34 cellular contexts compared by ENCODE assay signal in the genomic region with DNA sequence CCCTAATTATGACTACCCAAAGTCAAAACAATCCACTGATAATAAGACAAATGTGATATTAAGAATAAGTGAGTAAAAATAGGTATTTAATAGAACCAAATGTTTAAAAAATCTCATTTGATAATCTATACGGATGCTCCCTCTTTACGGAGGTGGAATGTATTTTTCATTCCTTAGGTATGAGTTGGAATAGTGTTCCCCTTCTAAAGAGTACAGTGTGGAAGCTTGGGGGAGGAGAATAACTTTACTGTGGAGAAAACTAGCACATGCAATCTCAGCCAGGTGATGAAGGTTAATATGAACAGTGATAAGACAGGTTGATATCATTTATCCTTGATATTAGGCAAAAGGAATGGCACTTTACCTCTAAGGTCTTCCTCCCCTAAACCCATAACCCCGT.
"Had no signal": no experiment of that assay in that cellular context is flagged by ENCODE, and none has a peak within 500 bp of the region (broad histone marks: within the 10 kb centered on the region; RNA-seq: fewer than 3 reads in every experiment).

No MANE protein-coding gene starts in this region.

- H3K9me3 ChIP-seq: breast epithelium, colonic mucosa, esophagus squamous epithelium, gastroesophageal sphincter, heart right ventricle had no signal

- H3K27ac ChIP-seq: breast epithelium, cardiac muscle cell, colonic mucosa, epithelial cell of prostate, esophagus squamous epithelium, gastroesophageal sphincter, heart right ventricle, hepatocyte, VCaP had no signal

- H3K36me3 Mint-ChIP-seq: activated naive CD8-positive, alpha-beta T cell; brain; WTC11 had no signal

- H3K27me3 ChIP-seq: breast epithelium, cardiac muscle cell, colonic mucosa, esophagus squamous epithelium, gastroesophageal sphincter, heart right ventricle, hepatocyte had no signal

- H3K27me3 Mint-ChIP-seq: activated naive CD8-positive, alpha-beta T cell; activated T-helper 17 cell treated with anti-CD3 and anti-CD28 coated beads, Interleukin-2, amount 50 U/mL, for 72 hours had no signal

- DNase-seq: activated CD4-positive, alpha-beta memory T cell treated with anti-CD3 and anti-CD28 coated beads, Interleukin-2, amount 10 ng/mL, durations not matched to agents 7 days and 5 days; activated CD4-positive, alpha-beta T cell treated with anti-CD3 and anti-CD28 coated beads for 1 hour; activated CD4-positive, alpha-beta T cell treated with anti-CD3 and anti-CD28 coated beads for 4 hours; activated CD4-positive, alpha-beta T cell treated with anti-CD3 and anti-CD28 coated beads, Interleukin-2, amount 10 ng/mL, durations not matched to agents 7 days and 5 days; activated CD4-positive, alpha-beta T cell treated with anti-CD3 and anti-CD28 coated beads, Interleukin-2, amount 50 U/mL, for 4 hours; activated CD8-positive, alpha-beta memory T cell treated with anti-CD3 and anti-CD28 coated beads, Interleukin-2, amount 50 U/mL, for 48 hours; activated effector memory CD4-positive, alpha-beta T cell treated with Interleukin-2 at 50 U/mL for 16 hours; activated gamma-delta T cell treated with Interleukin-2 at 50 U/mL for 16 hours; activated naive CD4-positive, alpha-beta T cell treated with anti-CD3 and anti-CD28 coated beads, Interleukin-2, amount 50 U/mL, for 16 hours; activated naive CD4-positive, alpha-beta T cell treated with Interleukin-2 at 50 U/mL for 16 hours; activated T-cell treated with anti-CD3 and anti-CD28 coated beads for 4 hours; activated T-cell treated with anti-CD3 and anti-CD28 coated beads, Interleukin-2, amount 50 U/mL, for 4 hours; amygdala; aorta; central memory CD4-positive, alpha-beta T cell; cerebellar nuclear complex; colonic mucosa; effector CD8-positive, alpha-beta T cell; esophagus squamous epithelium; foreskin melanocyte; heart right ventricle; T-helper 17 cell; T1000 had no signal

- H3K4me3 ChIP-seq: breast epithelium, cardiac muscle cell, colonic mucosa, esophagus squamous epithelium, gastroesophageal sphincter, heart right ventricle, hepatocyte had no signal

- H3K27ac Mint-ChIP-seq: activated CD4-positive, alpha-beta memory T cell treated with anti-CD3 and anti-CD28 coated beads, Interleukin-2, amount 10 ng/mL, durations not matched to agents 7 days and 5 days; activated CD4-positive, alpha-beta T cell treated with anti-CD3 and anti-CD28 coated beads, Interleukin-2, amount 10 ng/mL, durations not matched to agents 7 days and 5 days; activated naive CD8-positive, alpha-beta T cell; activated T-helper 17 cell treated with anti-CD3 and anti-CD28 coated beads, Interleukin-2, amount 50 U/mL, for 72 hours; brain; T-helper 17 cell; T-helper 2 cell treated with Interferon-gamma antibody and Interleukin-4, amounts not matched to agents 5 μg/mL and 100 μg/mL, for 36 hours; WTC11 had no signal

- H2AFZ ChIP-seq: hepatocyte had no signal

- ATAC-seq: activated T-cell treated with anti-CD3 and anti-CD28 coated beads, Interleukin-2, amount 50 U/mL, for 4 hours; activated T-helper 17 cell treated with anti-CD3 and anti-CD28 coated beads, Interleukin-2, amount 50 U/mL, for 72 hours; gastroesophageal sphincter; heart right ventricle; T-helper 17 cell; WTC11 had no signal

- H3K9me3 Mint-ChIP-seq: activated CD4-positive, alpha-beta memory T cell treated with anti-CD3 and anti-CD28 coated beads, Interleukin-2, amount 10 ng/mL, durations not matched to agents 7 days and 5 days; activated CD4-positive, alpha-beta T cell treated with anti-CD3 and anti-CD28 coated beads, Interleukin-2, amount 10 ng/mL, durations not matched to agents 7 days and 5 days; activated T-cell treated with anti-CD3 and anti-CD28 coated beads, Interleukin-2, amount 50 U/mL, for 4 hours; activated T-helper 17 cell treated with anti-CD3 and anti-CD28 coated beads, Interleukin-2, amount 50 U/mL, for 72 hours; brain; T-helper 2 cell treated with Interferon-gamma antibody and Interleukin-4, amounts not matched to agents 5 μg/mL and 100 μg/mL, for 36 hours; WTC11 had no signal

- H3K4me1 Mint-ChIP-seq: WTC11 had no signal

- H3K36me3 ChIP-seq: breast epithelium, cardiac muscle cell, colonic mucosa, esophagus squamous epithelium, gastroesophageal sphincter, heart right ventricle had no signal

- H3K4me2 ChIP-seq: hepatocyte had no signal

- H3K4me1 ChIP-seq: breast epithelium, colonic mucosa, esophagus squamous epithelium, gastroesophageal sphincter had no signal

- H3K79me2 ChIP-seq: hepatocyte had no signal

- H3K4me3 Mint-ChIP-seq: activated CD4-positive, alpha-beta memory T cell treated with anti-CD3 and anti-CD28 coated beads, Interleukin-2, amount 10 ng/mL, durations not matched to agents 7 days and 5 days; activated CD4-positive, alpha-beta T cell treated with anti-CD3 and anti-CD28 coated beads, Interleukin-2, amount 10 ng/mL, durations not matched to agents 7 days and 5 days; activated naive CD8-positive, alpha-beta T cell; activated T-cell treated with anti-CD3 and anti-CD28 coated beads, Interleukin-2, amount 50 U/mL, for 4 hours; activated T-helper 17 cell treated with anti-CD3 and anti-CD28 coated beads, Interleukin-2, amount 50 U/mL, for 72 hours; brain; T-helper 17 cell; T-helper 2 cell treated with Interferon-gamma antibody and Interleukin-4, amounts not matched to agents 5 μg/mL and 100 μg/mL, for 36 hours; WTC11 had no signal
